In the genomic region with DNA sequence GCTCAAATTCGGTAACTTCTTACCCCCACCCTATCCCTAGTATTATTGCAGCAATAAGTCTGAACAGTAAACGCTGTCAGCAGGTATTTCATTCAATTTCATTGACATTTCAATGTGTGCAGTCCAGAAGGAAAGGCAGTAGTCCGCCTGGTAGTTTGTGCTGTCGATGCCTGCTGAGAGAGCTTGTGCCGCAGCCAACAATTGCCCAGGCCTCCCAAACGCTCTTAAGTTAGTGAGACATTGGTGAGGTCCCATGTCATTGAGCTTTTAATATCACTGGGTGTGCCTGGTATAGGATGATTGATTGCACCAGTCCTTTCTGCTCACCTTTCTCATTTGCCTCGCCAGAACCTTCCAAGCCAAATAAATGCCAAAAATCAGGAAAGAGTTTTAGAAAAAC, we compare ENCODE assay signal across 15 cellular contexts. TPM values are rescaled to one million over a fixed set of nuclear protein-coding genes. Genes with fewer than 3 reads are reported as not detected.
DNase-seq lines count a peak whose midpoint lies in the region; ATAC-seq and TF ChIP-seq lines count a peak whose summit lies in the region.
"Had no signal": no experiment of that assay in that cellular context is flagged by ENCODE, and none has a peak within 500 bp of the region (broad histone marks: within the 10 kb centered on the region; RNA-seq: fewer than 3 reads in every experiment).

No MANE protein-coding gene starts in this region.

- no peak for TF ChIP-seq CTCF in heart left ventricle (IDR thresholded peaks at IDR 0.05)
- TF ChIP-seq CTCF in nephron (IDR thresholded peaks at IDR 0.05; ENCODE audit: unreplicated experiment in 3 of 3): no peak
- no peak for TF ChIP-seq CTCF in neural progenitor cell (IDR thresholded peaks at IDR 0.05)

- intact Hi-C loops in heart left ventricle (cut with DNase I) (loop anchor here in 1 of 10 donors (5.0 kb wide), 1 partner anchor 34 kb away; a partner anchor contains a TSS), right cardiac atrium (cut with DNase I) (no loop called here)

- H4K20me1 ChIP-seq in neural progenitor cell (ENCODE audit: low read depth): peaks cover 6% of the 10 kb centered on the region
- H4K20me1 ChIP-seq: BLaER1 treated with 17β-estradiol and CSF1 and Interleukin-3, amounts not matched to agents 10 nM and 100 nM had no signal

- H3K9me3 Mint-ChIP-seq in nephron: no peaks in the 10 kb centered on the region
- H3K9me3 Mint-ChIP-seq in T-helper 2 cell treated with Interferon-gamma antibody and Interleukin-4, amounts not matched to agents 5 μg/mL and 100 μg/mL, for 36 hours: no peaks in the 10 kb centered on the region
- no peaks in the 10 kb centered on the region for H3K9me3 Mint-ChIP-seq in activated T-cell treated with anti-CD3 and anti-CD28 coated beads, Interleukin-2, amount 50 U/mL, for 4 hours
- H3K9me3 Mint-ChIP-seq in neural progenitor cell: no peaks in the 10 kb centered on the region
- H3K9me3 Mint-ChIP-seq: CD4-positive, CD25-positive, alpha-beta regulatory T cell; HFFc6; IgD-negative memory B cell had no signal

- H3K4me2 ChIP-seq in neural progenitor cell: no peak overlapping the region

- no peaks in the 10 kb centered on the region for H3K9me3 ChIP-seq in heart left ventricle
- no peaks in the 10 kb centered on the region for H3K9me3 ChIP-seq in right cardiac atrium (ENCODE audit: control insufficient read depth, low read length)
- H3K9me3 ChIP-seq in neural progenitor cell (ENCODE audit: low read depth): no peaks in the 10 kb centered on the region
- H3K9me3 ChIP-seq: BLaER1 treated with 17β-estradiol and CSF1 and Interleukin-3, amounts not matched to agents 10 nM and 100 nM had no signal

- H3K4me1 Mint-ChIP-seq in nephron: peaks cover 25% of the 10 kb centered on the region
- H3K4me1 Mint-ChIP-seq in T-helper 2 cell treated with Interferon-gamma antibody and Interleukin-4, amounts not matched to agents 5 μg/mL and 100 μg/mL, for 36 hours (ENCODE audit: low read depth): peaks cover 13% of the 10 kb centered on the region
- peaks cover 11% of the 10 kb centered on the region for H3K4me1 Mint-ChIP-seq in activated T-cell treated with anti-CD3 and anti-CD28 coated beads, Interleukin-2, amount 50 U/mL, for 4 hours (ENCODE audit: low read depth)
- H3K4me1 Mint-ChIP-seq in neural progenitor cell: peaks cover 19% of the 10 kb centered on the region

- no peaks in the 10 kb centered on the region for H3K27me3 ChIP-seq in heart left ventricle
- H3K27me3 ChIP-seq in right cardiac atrium (ENCODE audit: control insufficient read depth, insufficient read depth): no peaks in the 10 kb centered on the region
- H3K27me3 ChIP-seq in neural progenitor cell: no peaks in the 10 kb centered on the region
- H3K27me3 ChIP-seq: BLaER1 treated with 17β-estradiol and CSF1 and Interleukin-3, amounts not matched to agents 10 nM and 100 nM had no signal

- ATAC-seq in heart left ventricle: peak; percentile 55 to 87 (median 82)
- no peak for ATAC-seq in right cardiac atrium
- no peak for ATAC-seq in activated T-cell treated with anti-CD3 and anti-CD28 coated beads, Interleukin-2, amount 50 U/mL, for 4 hours
- ATAC-seq: GM12878 had no signal

- no peaks in the 10 kb centered on the region for H3F3A ChIP-seq in neural progenitor cell (ENCODE audit: low read depth)

- H3K27ac ChIP-seq in heart left ventricle (no peak overlapping the region), right cardiac atrium (ENCODE audit: low read length) (no peak overlapping the region), neural progenitor cell (no peak overlapping the region)
- H3K27ac ChIP-seq: BLaER1 treated with 17β-estradiol and CSF1 and Interleukin-3, amounts not matched to agents 10 nM and 100 nM had no signal

- H2AFZ ChIP-seq in neural progenitor cell (replicated peaks): no peak overlapping the region

- TF ChIP-seq POLR2A in heart left ventricle (IDR thresholded peaks at IDR 0.05): no peak

- H3K4me3 ChIP-seq in heart left ventricle: no peak overlapping the region
- no peak overlapping the region for H3K4me3 ChIP-seq in right cardiac atrium (ENCODE audit: low read length)
- no peak overlapping the region for H3K4me3 ChIP-seq in neural progenitor cell
- H3K4me3 ChIP-seq: BLaER1 treated with 17β-estradiol and CSF1 and Interleukin-3, amounts not matched to agents 10 nM and 100 nM; GM12878 had no signal

- H3K4me1 ChIP-seq in heart left ventricle (peaks cover 0 to 30% (median 17%) of the 10 kb centered on the region in 12 donors), right cardiac atrium (ENCODE audit: control insufficient read depth, insufficient read depth, low read length) (no peaks in the 10 kb centered on the region), neural progenitor cell (no peaks in the 10 kb centered on the region)

- H3K27me3 Mint-ChIP-seq in nephron (ENCODE audit: low read depth): no peaks in the 10 kb centered on the region
- H3K27me3 Mint-ChIP-seq in T-helper 2 cell treated with Interferon-gamma antibody and Interleukin-4, amounts not matched to agents 5 μg/mL and 100 μg/mL, for 36 hours (ENCODE audit: low read depth): no peaks in the 10 kb centered on the region
- H3K27me3 Mint-ChIP-seq in activated T-cell treated with anti-CD3 and anti-CD28 coated beads, Interleukin-2, amount 50 U/mL, for 4 hours (ENCODE audit: low read depth): no peaks in the 10 kb centered on the region
- H3K27me3 Mint-ChIP-seq in neural progenitor cell (ENCODE audit: insufficient read depth, low read depth): no peaks in the 10 kb centered on the region
- H3K27me3 Mint-ChIP-seq: CD4-positive, CD25-positive, alpha-beta regulatory T cell; IgD-negative memory B cell had no signal

- H3K9ac ChIP-seq in neural progenitor cell: no peak overlapping the region
- H3K9ac ChIP-seq: BLaER1 treated with 17β-estradiol and CSF1 and Interleukin-3, amounts not matched to agents 10 nM and 100 nM had no signal

- DNase-seq in heart left ventricle: peak in 2 of 5 donors; percentile 32 to 61
- no peak for DNase-seq in right cardiac atrium
- DNase-seq in cerebellar cortex (ENCODE audit: low spot score): peak; percentile 65
- no peak for DNase-seq in T-helper 2 cell treated with Interferon-gamma antibody and Interleukin-4, amounts not matched to agents 5 μg/mL and 100 μg/mL, for 36 hours (ENCODE audit: low spot score)
- DNase-seq in activated T-cell treated with anti-CD3 and anti-CD28 coated beads, Interleukin-2, amount 50 U/mL, for 4 hours: no peak
- DNase-seq in neural progenitor cell (ENCODE audit: low spot score): no peak
- DNase-seq: ACHN; CD4-positive, CD25-positive, alpha-beta regulatory T cell; DMS53; HCEC 1CT; HFFc6 had no signal

- H3K27ac Mint-ChIP-seq in nephron (peak overlapping the region in 2 of 3 experiments; percentile 56 to 60), neural progenitor cell (no peak overlapping the region)
- H3K27ac Mint-ChIP-seq in T-helper 2 cell treated with Interferon-gamma antibody and Interleukin-4, amounts not matched to agents 5 μg/mL and 100 μg/mL, for 36 hours: no peak overlapping the region
- H3K27ac Mint-ChIP-seq: HFFc6, IgD-negative memory B cell had no signal

- H3K79me2 ChIP-seq in neural progenitor cell (ENCODE audit: low read depth): no peaks in the 10 kb centered on the region

- H3K36me3 Mint-ChIP-seq in nephron (ENCODE audit: low read depth) (peaks cover 46% of the 10 kb centered on the region), neural progenitor cell (peaks cover 3% of the 10 kb centered on the region)
- peaks cover 16% of the 10 kb centered on the region for H3K36me3 Mint-ChIP-seq in T-helper 2 cell treated with Interferon-gamma antibody and Interleukin-4, amounts not matched to agents 5 μg/mL and 100 μg/mL, for 36 hours (ENCODE audit: low read depth)
- peaks cover 57% of the 10 kb centered on the region for H3K36me3 Mint-ChIP-seq in activated T-cell treated with anti-CD3 and anti-CD28 coated beads, Interleukin-2, amount 50 U/mL, for 4 hours (ENCODE audit: insufficient read depth)

- H3K4me3 Mint-ChIP-seq in nephron (no peak overlapping the region), neural progenitor cell (no peak overlapping the region)
- H3K4me3 Mint-ChIP-seq in T-helper 2 cell treated with Interferon-gamma antibody and Interleukin-4, amounts not matched to agents 5 μg/mL and 100 μg/mL, for 36 hours: no peak overlapping the region
- no peak overlapping the region for H3K4me3 Mint-ChIP-seq in activated T-cell treated with anti-CD3 and anti-CD28 coated beads, Interleukin-2, amount 50 U/mL, for 4 hours
- H3K4me3 Mint-ChIP-seq: CD4-positive, CD25-positive, alpha-beta regulatory T cell; HFFc6; IgD-negative memory B cell had no signal

- H3K36me3 ChIP-seq in heart left ventricle (peaks cover 0 to 70% (median 48%) of the 10 kb centered on the region in 9 donors), neural progenitor cell (no peaks in the 10 kb centered on the region)

- 69 to 79% (median 71%) methylated on average over 7 of the region's 7 CpGs for WGBS in heart left ventricle, 4 donors
- WGBS in right cardiac atrium: 91% methylated on average over 7 of the region's 7 CpGs

RNA-seq across cellular contexts. Expression of a gene that starts 28.1 kb away (rescaled TPM):
- total RNA-seq in heart left ventricle (10 to 100 TPM; 13.1 to 24.7 (median 19.5) TPM), right cardiac atrium (10 to 100 TPM; 15.1 to 18.6 (median 17.4) TPM), neural progenitor cell (ENCODE audit: low replicate concordance) (21.7 and 37.4 TPM in 2 replicates)
- polyA plus RNA-seq in heart left ventricle (10 to 100 TPM; 20.5 to 22.4 TPM), right cardiac atrium (17.4 TPM)
- total RNA-seq in activated T-cell treated with anti-CD3 and anti-CD28 coated beads, Interleukin-2, amount 50 U/mL, for 4 hours: 10 to 100 TPM; 43.1 to 59.1 (median 58.0) TPM

RNA-seq across cellular contexts. Expression of a gene that starts 33.8 kb away (rescaled TPM):
- total RNA-seq in heart left ventricle (100 to 1,000 TPM in 1 of 9 donors, 10 to 100 TPM in 7, 1 to 10 TPM in 1; 9.6 to 109 (median 18.1) TPM), right cardiac atrium (100 to 1,000 TPM in 1 of 4 donors, 10 to 100 TPM in 3; 26.5 to 107 (median 36.5) TPM), neural progenitor cell (ENCODE audit: low replicate concordance) (0.32 and 5.4 TPM in 2 replicates)
- polyA plus RNA-seq in heart left ventricle (10 to 100 TPM in 1 of 2 donors, 1 to 10 TPM in 1; 7.9 to 18.5 TPM), right cardiac atrium (68.0 TPM)
- total RNA-seq in activated T-cell treated with anti-CD3 and anti-CD28 coated beads, Interleukin-2, amount 50 U/mL, for 4 hours: under 1 TPM; 0.57 to 0.87 (median 0.78) TPM
- polyA plus RNA-seq: CD4-positive, CD25-positive, alpha-beta regulatory T cell; IgD-negative memory B cell had no signal

Comparison
In these comparisons a context has a peak if more than half of its experiments do, and no peak if none do; other contexts are left out.
1. ATAC-seq: peak in heart left ventricle (4 of 4); none in right cardiac atrium (0 of 2) and activated T-cell treated with anti-CD3 and anti-CD28 coated beads, Interleukin-2, amount 50 U/mL, for 4 hours (0 of 2).
2. H3K27ac Mint-ChIP-seq: peak in nephron (2 of 3); none in T-helper 2 cell treated with Interferon-gamma antibody and Interleukin-4, amounts not matched to agents 5 μg/mL and 100 μg/mL, for 36 hours (single experiment) and neural progenitor cell (single experiment).